Comparison of ENCODE assay signal across 21 cellular contexts in the genomic region with DNA sequence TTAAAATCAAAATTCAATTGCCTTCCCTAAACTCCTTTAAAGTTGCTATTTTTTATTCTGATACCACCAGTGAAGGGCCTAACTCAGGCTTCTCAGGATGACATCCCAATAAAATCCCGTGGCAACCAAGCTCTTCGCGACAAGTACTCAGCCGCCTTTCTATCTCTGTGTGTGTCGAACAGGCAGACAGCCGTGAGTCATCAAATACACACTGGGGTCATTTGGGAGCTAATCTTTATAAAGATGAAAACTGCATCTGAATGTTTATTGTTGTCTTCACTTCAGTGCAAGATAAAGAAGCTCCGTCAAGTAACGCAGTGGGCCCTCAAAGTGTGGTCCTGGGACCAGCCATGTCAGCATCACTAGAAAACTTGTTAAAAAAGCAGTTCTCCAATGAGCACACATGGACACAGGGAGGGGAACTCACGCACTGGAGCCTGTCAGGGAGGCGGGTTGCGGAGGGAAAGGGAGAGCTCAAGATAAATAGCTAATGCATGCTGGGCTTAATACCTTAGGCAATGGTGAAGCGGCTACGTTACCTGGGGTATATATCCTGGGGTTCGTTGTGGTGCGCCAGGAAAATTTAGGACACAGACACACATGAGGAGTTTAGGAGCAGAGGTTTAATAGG.
DNase-seq lines count a peak whose midpoint lies in the region; ATAC-seq and TF ChIP-seq lines count a peak whose summit lies in the region.
"Had no signal": no experiment of that assay in that cellular context is flagged by ENCODE, and none has a peak within 500 bp of the region (broad histone marks: within the 10 kb centered on the region; RNA-seq: fewer than 3 reads in every experiment).

No MANE protein-coding gene starts in this region.

- H3K79me2 ChIP-seq in PC-3 (ENCODE audit: low read length) (no peaks in the 10 kb centered on the region), neural progenitor cell (ENCODE audit: low read depth) (no peaks in the 10 kb centered on the region)

- H4K20me1 ChIP-seq in PC-3 (ENCODE audit: low read length) = no peaks in the 10 kb centered on the region
- H4K20me1 ChIP-seq in neural progenitor cell (ENCODE audit: low read depth) = no peaks in the 10 kb centered on the region

- BruUV-seq in PC-3 (replicated peaks; lab: Mats Ljungman, UMichigan) = no TSS peak

- H3K36me3 Mint-ChIP-seq in neural progenitor cell = no peaks in the 10 kb centered on the region
- H3K36me3 Mint-ChIP-seq: activated naive CD8-positive, alpha-beta T cell treated with anti-CD3 and anti-CD28 coated beads, Interleukin-2, amount 10 ng/mL, durations not matched to agents 7 days and 5 days; T-cell had no signal

- no peaks in the 10 kb centered on the region for H3K9me2 ChIP-seq in PC-3 (replicated peaks; ENCODE audit: low read length)

- H2AFZ ChIP-seq in PC-3 (ENCODE audit: low read length) (no peak overlapping the region), neural progenitor cell (replicated peaks) (no peak overlapping the region)

- H3K4me1 ChIP-seq in PC-3 (ENCODE audit: insufficient read depth, low read length) = peaks cover 6% of the 10 kb centered on the region; the same call in 1 of the 2 replicates
- peaks cover 8% of the 10 kb centered on the region for H3K4me1 ChIP-seq in neural progenitor cell

- H3K27ac ChIP-seq in PC-3 (ENCODE audit: low read length) = no peak overlapping the region
- H3K27ac ChIP-seq in neural progenitor cell = no peak overlapping the region
- H3K27ac ChIP-seq: esophagus squamous epithelium, HL-60, neutrophil, RWPE1, VCaP had no signal

- no peaks in the 10 kb centered on the region for H3F3A ChIP-seq in PC-3 (ENCODE audit: low read length, unreplicated experiment)
- H3F3A ChIP-seq in neural progenitor cell (ENCODE audit: low read depth) = no peaks in the 10 kb centered on the region

- DNase-seq in DMS153 treated with DMSO at 0.1 percent for 48 hours (lab: John Stamatoyannopoulos, UW; ENCODE audit: unreplicated experiment) (peak; percentile 78), NCI-H2081 (lab: John Stamatoyannopoulos, UW) (peak; percentile 56 to 80), PC-3 (peak; percentile 30), neural progenitor cell (ENCODE audit: low spot score) (peak; percentile 28), inferior parietal cortex (ENCODE audit: extremely low spot score) (no peak), HPDE6-E6E7 (ENCODE audit: extremely low spot score) (no peak)
- no peak for DNase-seq in activated T-cell treated with anti-CD3 and anti-CD28 coated beads, Interleukin-2, amount 50 U/mL, for 48 hours
- DNase-seq: activated CD4-positive, alpha-beta memory T cell treated with anti-CD3 and anti-CD28 coated beads, Interleukin-2, amount 10 ng/mL, durations not matched to agents 7 days and 5 days; activated naive CD8-positive, alpha-beta T cell treated with anti-CD3 and anti-CD28 coated beads, Interleukin-2, amount 10 ng/mL, durations not matched to agents 7 days and 5 days; activated T-cell treated with anti-CD3 and anti-CD28 coated beads, Interleukin-2, amount 50 U/mL, for 72 hours; esophagus squamous epithelium; head of caudate nucleus; islet precursor cell; KBM-7; stimulated activated CD4-positive, alpha-beta T cell treated with anti-CD3 and anti-CD28 coated beads, Interleukin-2, amount 100 ng/mL, for 48 hours; T-cell had no signal

- no peaks in the 10 kb centered on the region for H3K36me3 ChIP-seq in PC-3 (ENCODE audit: low read depth, low read length)
- H3K36me3 ChIP-seq in neural progenitor cell = no peaks in the 10 kb centered on the region
- H3K36me3 ChIP-seq: esophagus squamous epithelium, neutrophil had no signal

- H3K4me3 Mint-ChIP-seq in neural progenitor cell = no peak overlapping the region
- H3K4me3 Mint-ChIP-seq: activated CD4-positive, alpha-beta memory T cell treated with anti-CD3 and anti-CD28 coated beads, Interleukin-2, amount 10 ng/mL, durations not matched to agents 7 days and 5 days; activated naive CD8-positive, alpha-beta T cell treated with anti-CD3 and anti-CD28 coated beads, Interleukin-2, amount 10 ng/mL, durations not matched to agents 7 days and 5 days; activated T-cell treated with anti-CD3 and anti-CD28 coated beads, Interleukin-2, amount 50 U/mL, for 72 hours; T-cell had no signal

- H3K9me3 Mint-ChIP-seq in neural progenitor cell = no peaks in the 10 kb centered on the region
- H3K9me3 Mint-ChIP-seq: activated CD4-positive, alpha-beta memory T cell treated with anti-CD3 and anti-CD28 coated beads, Interleukin-2, amount 10 ng/mL, durations not matched to agents 7 days and 5 days; activated naive CD8-positive, alpha-beta T cell treated with anti-CD3 and anti-CD28 coated beads, Interleukin-2, amount 10 ng/mL, durations not matched to agents 7 days and 5 days; activated T-cell treated with anti-CD3 and anti-CD28 coated beads, Interleukin-2, amount 50 U/mL, for 72 hours; T-cell had no signal

- H3K9me3 ChIP-seq in PC-3 (ENCODE audit: low read length) = no peaks in the 10 kb centered on the region
- no peaks in the 10 kb centered on the region for H3K9me3 ChIP-seq in neural progenitor cell (ENCODE audit: low read depth)
- H3K9me3 ChIP-seq: esophagus squamous epithelium, neutrophil had no signal

- H3K27me3 ChIP-seq in PC-3 (ENCODE audit: low read length) (no peaks in the 10 kb centered on the region), neural progenitor cell (no peaks in the 10 kb centered on the region)
- H3K27me3 ChIP-seq: esophagus squamous epithelium, neutrophil had no signal

- TF ChIP-seq CTCF in PC-3 (conservative IDR thresholded peaks at IDR 0.05; ENCODE audit: low read depth, low read length) (no peak), neural progenitor cell (IDR thresholded peaks at IDR 0.05) (no peak)

- POLR2A ChIA-PET in PC-3 (lab: Charles Lee; ENCODE audit: unreplicated experiment) = no interaction called here

- H3K9ac ChIP-seq in PC-3 (ENCODE audit: low read length) = no peak overlapping the region
- H3K9ac ChIP-seq in neural progenitor cell = no peak overlapping the region

- H3K4me1 Mint-ChIP-seq in neural progenitor cell = peaks cover 25% of the 10 kb centered on the region
- H3K4me1 Mint-ChIP-seq: activated CD4-positive, alpha-beta memory T cell treated with anti-CD3 and anti-CD28 coated beads, Interleukin-2, amount 10 ng/mL, durations not matched to agents 7 days and 5 days had no signal

- H3K4me2 ChIP-seq in PC-3 (ENCODE audit: low read length) = no peak overlapping the region
- H3K4me2 ChIP-seq in neural progenitor cell = peak overlapping the region; percentile 32

- intact Hi-C loops in PC-3 (cut with micrococcal nuclease) = loop anchor here (10.0 kb wide), 1 partner anchor 692 kb away; no protein-coding TSS in a partner anchor

- H3K4me3 ChIP-seq in PC-3 (ENCODE audit: low read length) = no peak overlapping the region
- H3K4me3 ChIP-seq in neural progenitor cell = no peak overlapping the region
- H3K4me3 ChIP-seq: esophagus squamous epithelium had no signal

- peaks cover 2% of the 10 kb centered on the region for H3K27me3 Mint-ChIP-seq in neural progenitor cell (ENCODE audit: insufficient read depth, low read depth)
- H3K27me3 Mint-ChIP-seq: activated naive CD8-positive, alpha-beta T cell treated with anti-CD3 and anti-CD28 coated beads, Interleukin-2, amount 10 ng/mL, durations not matched to agents 7 days and 5 days had no signal

- ATAC-seq in PC-3 = no peak
- ATAC-seq: activated T-cell treated with anti-CD3 and anti-CD28 coated beads, Interleukin-2, amount 50 U/mL, for 72 hours; sciatic nerve; T-cell had no signal

- H3K27ac Mint-ChIP-seq in neural progenitor cell = peak overlapping the region; percentile 43
- H3K27ac Mint-ChIP-seq: activated CD4-positive, alpha-beta memory T cell treated with anti-CD3 and anti-CD28 coated beads, Interleukin-2, amount 10 ng/mL, durations not matched to agents 7 days and 5 days; activated naive CD8-positive, alpha-beta T cell treated with anti-CD3 and anti-CD28 coated beads, Interleukin-2, amount 10 ng/mL, durations not matched to agents 7 days and 5 days; activated T-cell treated with anti-CD3 and anti-CD28 coated beads, Interleukin-2, amount 50 U/mL, for 72 hours; T-cell had no signal

- CTCF ChIA-PET in PC-3 (lab: Charles Lee) = interaction anchor here (0.6 kb wide), 1 partner anchor 382 kb away, joined by 6 read pairs; no protein-coding TSS in a partner anchor

Comparison
In these comparisons a context has a peak if more than half of its experiments do, and no peak if none do; other contexts are left out.
1. DNase-seq: peak in DMS153 treated with DMSO at 0.1 percent for 48 hours (single experiment), NCI-H2081 (2 of 2), PC-3 (single experiment) and neural progenitor cell (single experiment); none in inferior parietal cortex (single experiment), activated T-cell treated with anti-CD3 and anti-CD28 coated beads, Interleukin-2, amount 50 U/mL, for 48 hours (0 of 2) and HPDE6-E6E7 (single experiment).